8 cellular contexts compared by ENCODE assay signal in the genomic region with DNA sequence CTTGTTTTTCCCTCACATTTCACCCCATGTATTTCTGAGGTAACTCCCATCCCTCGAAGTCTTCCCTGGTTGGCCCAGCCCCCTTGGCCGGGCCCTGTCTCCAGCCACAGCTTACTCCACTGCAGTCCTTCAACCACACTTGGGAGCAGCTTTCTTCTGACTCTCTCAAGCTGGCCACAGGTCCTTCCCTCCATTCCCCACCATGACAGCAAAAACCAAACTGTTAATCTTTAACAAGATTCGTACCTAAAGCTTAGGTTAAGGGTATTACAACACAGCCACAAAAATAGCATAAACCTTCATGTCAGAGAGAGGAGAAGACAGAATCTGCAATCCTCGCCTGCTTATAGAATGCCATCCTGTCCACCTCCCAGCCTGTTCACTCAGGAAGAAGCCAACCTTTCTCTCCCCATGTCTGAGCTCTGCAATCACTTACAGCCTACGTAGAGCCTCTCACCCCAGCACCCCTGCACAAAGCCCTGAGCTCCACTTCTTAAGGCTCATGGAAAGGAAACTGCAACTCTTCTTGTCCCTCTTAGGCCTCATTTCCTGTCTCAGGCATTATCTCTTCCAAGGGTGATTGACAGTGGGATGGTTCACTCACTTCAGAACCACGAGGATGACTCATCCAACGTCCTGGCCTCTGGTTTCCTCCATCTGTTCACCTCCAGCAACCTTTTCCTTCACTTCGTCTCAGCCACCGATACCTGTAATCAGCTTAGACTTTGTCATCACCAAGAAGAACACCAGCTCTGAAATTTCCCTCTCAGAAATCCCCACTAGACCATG.
DNase-seq lines count a peak whose midpoint lies in the region; ATAC-seq and TF ChIP-seq lines count a peak whose summit lies in the region.

No MANE protein-coding gene starts in this region.

- H4K8ac ChIP-seq in neuronal stem cell (ENCODE audit: low read depth, low read length) = no peak overlapping the region

- no peaks in the 10 kb centered on the region for H3K79me2 ChIP-seq in SK-N-SH (ENCODE audit: insufficient read depth)

- H3K23ac ChIP-seq in neuronal stem cell (ENCODE audit: low read depth, low read length, poor library complexity) = no peak overlapping the region

- no peak overlapping the region for H3K14ac ChIP-seq in neuronal stem cell (ENCODE audit: low read length)

- no peaks in the 10 kb centered on the region for H3K9me2 ChIP-seq in SK-N-SH

- H3K36me3 ChIP-seq in SK-N-SH (replicated peaks in 1 of 2; ENCODE audit: control insufficient read depth in 1 of 2, insufficient read depth in 2 of 2, low read length in 1 of 2) (no peaks in the 10 kb centered on the region), neuronal stem cell (replicated peaks in 1 of 2; ENCODE audit: control insufficient read depth in 2 of 2, insufficient read depth in 2 of 2, low read length in 2 of 2) (no peaks in the 10 kb centered on the region)

- H3K4ac ChIP-seq in neuronal stem cell (ENCODE audit: low read length) = no peak overlapping the region

- no peak for TF ChIP-seq CTCF in SK-N-SH (IDR thresholded peaks at IDR 0.05)

- H3K27me3 ChIP-seq in SK-N-SH (ENCODE audit: insufficient read depth) (no peaks in the 10 kb centered on the region), neuronal stem cell (ENCODE audit: control insufficient read depth in 3 of 3, insufficient read depth in 3 of 3, low read depth in 1 of 3, low read length in 3 of 3) (no peaks in the 10 kb centered on the region)

- H2BK5ac ChIP-seq in neuronal stem cell (ENCODE audit: low read length) = no peak overlapping the region

- no peak overlapping the region for H3K18ac ChIP-seq in neuronal stem cell (ENCODE audit: low read length)

- POLR2A ChIA-PET in SK-N-SH (lab: Yijun Ruan, JAX) = no interaction called here

- CTCF ChIA-PET in SK-N-SH (lab: Yijun Ruan, JAX) = interaction anchor here (1.0 to 2.9 kb wide), 5 partner anchors 15 to 252 kb away, joined by 3 to 11 read pairs (median 8); no protein-coding TSS in a partner anchor

- H3F3A ChIP-seq in SK-N-SH (replicated peaks; ENCODE audit: insufficient read depth) = no peaks in the 10 kb centered on the region

- no peaks in the 10 kb centered on the region for H4K20me1 ChIP-seq in SK-N-SH (ENCODE audit: insufficient read depth)

- H3K4me2 ChIP-seq in SK-N-SH (no peak overlapping the region), neuronal stem cell (ENCODE audit: insufficient read depth, low read length, poor library complexity, severe bottlenecking) (no peak overlapping the region)

- no peak overlapping the region for H2BK15ac ChIP-seq in neuronal stem cell (ENCODE audit: low read length)

- no peak overlapping the region for H3K9ac ChIP-seq in SK-N-SH
- no peak overlapping the region for H3K9ac ChIP-seq in neuronal stem cell (ENCODE audit: low read depth, low read length, poor library complexity)

- no peaks in the 10 kb centered on the region for H3K9me3 ChIP-seq in SK-N-SH
- no peaks in the 10 kb centered on the region for H3K9me3 ChIP-seq in neuronal stem cell (replicated peaks in 1 of 2; ENCODE audit: control insufficient read depth in 2 of 2, insufficient read depth in 1 of 2, low read depth in 1 of 2, low read length in 2 of 2)

- DNase-seq in SK-N-SH = no peak
- DNase-seq in NCI-H82 treated with DMSO at 0.1 percent for 48 hours (lab: John Stamatoyannopoulos, UW; ENCODE audit: unreplicated experiment) = peak; percentile 98
- DNase-seq in activated effector memory CD4-positive, alpha-beta T cell treated with anti-CD3 and anti-CD28 coated beads, Interleukin-2, amount 50 U/mL, for 16 hours = peak; percentile 86
- no peak for DNase-seq in neuronal stem cell (ENCODE audit: low spot score)
- no peak for DNase-seq in NCI-H526 (lab: John Stamatoyannopoulos, UW)
- DNase-seq in UCSD-AML1 (lab: John Stamatoyannopoulos, UW; ENCODE audit: unreplicated experiment) = no peak

- 43% methylated on average over 9 of the region's 9 CpGs for WGBS in SK-N-SH (ENCODE audit: low lambda C conversion rate)
- WGBS in neuronal stem cell (ENCODE audit: extremely low coverage in 2 of 2, insufficient read length in 2 of 2, insufficient replicate concordance in 1 of 2), 2 donors = no CpG with 5 or more reads among the region's 9 CpGs

- ATAC-seq in SK-N-SH treated with all-trans-retinoic acid at 6 μM for 48 hours = no peak
- ATAC-seq in HG03045 (IDR thresholded peaks at IDR 0.05; ENCODE audit: unreplicated experiment) = peak; percentile 87

- H3K79me1 ChIP-seq in neuronal stem cell (ENCODE audit: low read depth, low read length) = peaks cover 2% of the 10 kb centered on the region

- TF ChIP-seq RAD21 in SK-N-SH (IDR thresholded peaks at IDR 0.05; ENCODE audit: low read length) = no peak

- H3K4me1 ChIP-seq in SK-N-SH (ENCODE audit: control insufficient read depth in 1 of 2, insufficient read depth in 2 of 2, low read depth in 1 of 2, low read length in 1 of 2) (peaks cover 0 to 20% of the 10 kb centered on the region in 2 experiments; a peak in 2 of 4 replicates), neuronal stem cell (ENCODE audit: control insufficient read depth in 2 of 2, insufficient read depth in 1 of 2, low read depth in 1 of 2, low read length in 2 of 2) (peaks cover 4 to 17% of the 10 kb centered on the region in 2 donors)

- H3K27ac ChIP-seq in SK-N-SH (ENCODE audit: low read depth in 2 of 2, low read length in 1 of 2) (no peak overlapping the region), neuronal stem cell (replicated peaks; ENCODE audit: low read length) (no peak overlapping the region)

- H2BK120ac ChIP-seq in neuronal stem cell (ENCODE audit: low read depth, low read length) = no peak overlapping the region

- H2AFZ ChIP-seq in SK-N-SH (ENCODE audit: low read depth) (peak overlapping the region; percentile 75; the same call in 1 of the 2 replicates), neuronal stem cell (ENCODE audit: low read length) (peak overlapping the region; percentile 83)

- no peak overlapping the region for H4K91ac ChIP-seq in neuronal stem cell (ENCODE audit: low read depth, low read length, poor library complexity)

- H2BK12ac ChIP-seq in neuronal stem cell (ENCODE audit: low read length) = no peak overlapping the region

- no peak overlapping the region for H2AK5ac ChIP-seq in neuronal stem cell (ENCODE audit: low read depth, low read length)

- no peak for TF ChIP-seq EP300 in SK-N-SH (IDR thresholded peaks at IDR 0.05; ENCODE audit: borderline replicate concordance in 1 of 2, low read depth in 1 of 2, low read length in 1 of 2)

- H3K4me3 ChIP-seq in SK-N-SH (ENCODE audit: low read depth in 2 of 2, low read length in 1 of 2) (no peak overlapping the region), neuronal stem cell (ENCODE audit: low read length in 2 of 2) (no peak overlapping the region)

TF ChIP-seq in SK-N-SH, 30 proteins besides CTCF, POLR2A, EP300 and RAD21:
- TF ChIP-seq PBX3 (IDR thresholded peaks at IDR 0.05) (peak; percentile 73), GATA2 (CRISPR knock-in tag; IDR thresholded peaks at IDR 0.05) (no peak)

TF ChIP-seq in SK-N-SH treated with all-trans-retinoic acid at 6 μM for 48 hours, 23 proteins besides CTCF, POLR2A, EP300 and RAD21 (continues in another document):
- TF ChIP-seq POU6F1 (CRISPR knock-in tag; IDR thresholded peaks at IDR 0.05; ENCODE audit: borderline replicate concordance, low read depth) (no peak), TOX (CRISPR knock-in tag; IDR thresholded peaks at IDR 0.05; ENCODE audit: borderline replicate concordance) (no peak), PATZ1 (CRISPR knock-in tag; IDR thresholded peaks at IDR 0.05; ENCODE audit: borderline replicate concordance) (no peak), GLIS3 (CRISPR knock-in tag; IDR thresholded peaks at IDR 0.05) (no peak), ZNF8 (CRISPR knock-in tag; IDR thresholded peaks at IDR 0.05) (no peak), CSDC2 (CRISPR knock-in tag; IDR thresholded peaks at IDR 0.05) (no peak), BACH2 (CRISPR knock-in tag; IDR thresholded peaks at IDR 0.05; ENCODE audit: borderline replicate concordance) (no peak), PPARA (CRISPR knock-in tag; IDR thresholded peaks at IDR 0.05; ENCODE audit: borderline replicate concordance) (no peak)

Comparison
In these comparisons a context has a peak if more than half of its experiments do, and no peak if none do; other contexts are left out.
1. DNase-seq: peak in NCI-H82 treated with DMSO at 0.1 percent for 48 hours (single experiment) and activated effector memory CD4-positive, alpha-beta T cell treated with anti-CD3 and anti-CD28 coated beads, Interleukin-2, amount 50 U/mL, for 16 hours (single experiment); none in SK-N-SH (single experiment), neuronal stem cell (single experiment), NCI-H526 (0 of 2) and UCSD-AML1 (single experiment).